1 cellular context compared by ENCODE assay signal in genomic region chr20:49508435-49509199, GRCh38.
TF ChIP-seq lines count a peak whose summit lies in the region.

No MANE protein-coding gene starts in this region.

TF ChIP-seq in HepG2, 621 proteins besides CTCF, POLR2A, EP300 and RAD21 (continued from another document and continues in another):
- TF ChIP-seq ARID4A (CRISPR knock-in tag; IDR thresholded peaks at IDR 0.05; ENCODE audit: borderline replicate concordance): 0 out of 2 replicates have a peak, but pooled peaks have one; percentile 33
- peak; percentile 64 for TF ChIP-seq ATF7 (IDR thresholded peaks at IDR 0.05)
- no peak for TF ChIP-seq ATF7 (CRISPR knock-in tag; IDR thresholded peaks at IDR 0.05)
- TF ChIP-seq GABPA (IDR thresholded peaks at IDR 0.05; ENCODE audit: low read depth, low read length): no peak
- TF ChIP-seq GABPA (CRISPR knock-in tag; IDR thresholded peaks at IDR 0.05; ENCODE audit: low read depth): no peak
- TF ChIP-seq DZIP1 (CRISPR knock-in tag; IDR thresholded peaks at IDR 0.05): no peak
- TF ChIP-seq IKZF1 (IDR thresholded peaks at IDR 0.05): no peak
- no peak for TF ChIP-seq ZSCAN30 (CRISPR knock-in tag; IDR thresholded peaks at IDR 0.05)
- no peak for TF ChIP-seq ZNF781 (CRISPR knock-in tag; IDR thresholded peaks at IDR 0.05; ENCODE audit: borderline replicate concordance, not compliant biosample characterization)
- no peak for TF ChIP-seq NONO (IDR thresholded peaks at IDR 0.05)
- TF ChIP-seq NONO (CRISPR knock-in tag; conservative IDR thresholded peaks at IDR 0.05): 0 out of 2 replicates have a peak, but pooled peaks have one; percentile 29
- TF ChIP-seq PHF5A (CRISPR knock-in tag; IDR thresholded peaks at IDR 0.05; ENCODE audit: low read depth, unreplicated experiment): no peak
- TF ChIP-seq CREB1 (IDR thresholded peaks at IDR 0.05): peak; percentile 58
- no peak for TF ChIP-seq CREB1 (CRISPR knock-in tag; IDR thresholded peaks at IDR 0.05)
- no peak for TF ChIP-seq NFIB (CRISPR knock-in tag; IDR thresholded peaks at IDR 0.05; ENCODE audit: borderline replicate concordance)
- no peak for TF ChIP-seq HHEX (CRISPR knock-in tag; IDR thresholded peaks at IDR 0.05)
- no peak for TF ChIP-seq ZNF512B (CRISPR knock-in tag; IDR thresholded peaks at IDR 0.05; ENCODE audit: borderline replicate concordance)
- no peak for TF ChIP-seq ZNF546 (CRISPR knock-in tag; conservative IDR thresholded peaks at IDR 0.05)
- TF ChIP-seq DNMT1 (CRISPR knock-in tag; IDR thresholded peaks at IDR 0.05): no peak
- no peak for TF ChIP-seq PRDM15 (CRISPR knock-in tag; IDR thresholded peaks at IDR 0.05)
- TF ChIP-seq RERE (CRISPR knock-in tag; IDR thresholded peaks at IDR 0.05; ENCODE audit: low read depth): no peak
- TF ChIP-seq ZMYM3 (CRISPR knock-in tag; IDR thresholded peaks at IDR 0.05): no peak
- TF ChIP-seq ZNF256 (CRISPR knock-in tag; conservative IDR thresholded peaks at IDR 0.05): 0 out of 2 replicates have a peak, but pooled peaks have one; percentile 49
- TF ChIP-seq ZNF496 (CRISPR knock-in tag; IDR thresholded peaks at IDR 0.05; ENCODE audit: insufficient replicate concordance): no peak
- no peak for TF ChIP-seq THAP11 (CRISPR knock-in tag; IDR thresholded peaks at IDR 0.05)
- no peak for TF ChIP-seq ETV5 (CRISPR knock-in tag; IDR thresholded peaks at IDR 0.05; ENCODE audit: borderline replicate concordance)
- no peak for TF ChIP-seq RXRA (CRISPR knock-in tag; IDR thresholded peaks at IDR 0.05)
- no peak for TF ChIP-seq ZNF609 (CRISPR knock-in tag; IDR thresholded peaks at IDR 0.05; ENCODE audit: borderline replicate concordance)
- no peak for TF ChIP-seq ZFY (CRISPR knock-in tag; IDR thresholded peaks at IDR 0.05)
- TF ChIP-seq ZKSCAN1 (IDR thresholded peaks at IDR 0.05; ENCODE audit: low read length): no peak
- TF ChIP-seq ZNF234 (CRISPR knock-in tag; conservative IDR thresholded peaks at IDR 0.05): no peak
- TF ChIP-seq DR1 (CRISPR knock-in tag; IDR thresholded peaks at IDR 0.05): no peak
- 0 out of 2 replicates have a peak, but pooled peaks have one; percentile 9 for TF ChIP-seq RARA (CRISPR knock-in tag; IDR thresholded peaks at IDR 0.05)
